9 cellular contexts compared by ENCODE assay signal in genomic region chr1:57422271-57423134, GRCh38. TPM values are rescaled to one million over a fixed set of nuclear protein-coding genes. Genes with fewer than 3 reads are reported as not detected.
DNase-seq lines count a peak whose midpoint lies in the region; ATAC-seq, FAIRE-seq and TF ChIP-seq lines count a peak whose summit lies in the region.
"Had no signal": no experiment of that assay in that cellular context is flagged by ENCODE, and none has a peak within 500 bp of the region (broad histone marks: within the 10 kb centered on the region; RNA-seq: fewer than 3 reads in every experiment).

No MANE protein-coding gene starts in this region.

- peaks cover 13% of the 10 kb centered on the region for H3K4me1 Mint-ChIP-seq in activated naive CD4-positive, alpha-beta T cell treated with anti-CD3 and anti-CD28 coated beads, Interleukin-2, amount 50 U/mL, for 24 hours
- peaks cover 10% of the 10 kb centered on the region for H3K4me1 Mint-ChIP-seq in activated naive CD4-positive, alpha-beta T cell treated with anti-CD3 and anti-CD28 coated beads for 36 hours (ENCODE audit: low read depth)
- peaks cover 8% of the 10 kb centered on the region for H3K4me1 Mint-ChIP-seq in MCF 10A (ENCODE audit: insufficient read depth, unreplicated experiment)
- peaks cover 2% of the 10 kb centered on the region for H3K4me1 Mint-ChIP-seq in T-helper 2 cell treated with Interferon-gamma antibody and Interleukin-4, amounts not matched to agents 5 μg/mL and 100 μg/mL, for 36 hours (ENCODE audit: low read depth)

- H3K27ac Mint-ChIP-seq in activated naive CD4-positive, alpha-beta T cell treated with anti-CD3 and anti-CD28 coated beads, Interleukin-2, amount 50 U/mL, for 24 hours = no peak overlapping the region
- H3K27ac Mint-ChIP-seq in activated naive CD4-positive, alpha-beta T cell treated with anti-CD3 and anti-CD28 coated beads for 36 hours = no peak overlapping the region
- H3K27ac Mint-ChIP-seq in MCF 10A (ENCODE audit: low read depth, unreplicated experiment) = no peak overlapping the region
- H3K27ac Mint-ChIP-seq in T-helper 2 cell treated with Interferon-gamma antibody and Interleukin-4, amounts not matched to agents 5 μg/mL and 100 μg/mL, for 36 hours = no peak overlapping the region

- H3K36me3 Mint-ChIP-seq in activated naive CD4-positive, alpha-beta T cell treated with anti-CD3 and anti-CD28 coated beads, Interleukin-2, amount 50 U/mL, for 24 hours = no peaks in the 10 kb centered on the region
- H3K36me3 Mint-ChIP-seq in activated naive CD4-positive, alpha-beta T cell treated with anti-CD3 and anti-CD28 coated beads for 36 hours (ENCODE audit: low read depth) = no peaks in the 10 kb centered on the region
- no peaks in the 10 kb centered on the region for H3K36me3 Mint-ChIP-seq in MCF 10A (ENCODE audit: insufficient read depth, unreplicated experiment)
- H3K36me3 Mint-ChIP-seq in T-helper 2 cell treated with Interferon-gamma antibody and Interleukin-4, amounts not matched to agents 5 μg/mL and 100 μg/mL, for 36 hours (ENCODE audit: low read depth) = no peaks in the 10 kb centered on the region

- intact Hi-C loops in activated naive CD4-positive, alpha-beta T cell treated with anti-CD3 and anti-CD28 coated beads for 36 hours (cut with micrococcal nuclease) = no loop called here
- intact Hi-C loops in MCF 10A (cut with micrococcal nuclease) = loop anchor here (5.0 kb wide), 1 partner anchor 740 kb away; no protein-coding TSS in a partner anchor

- peaks cover 47% of the 10 kb centered on the region for H3K27me3 Mint-ChIP-seq in activated naive CD4-positive, alpha-beta T cell treated with anti-CD3 and anti-CD28 coated beads, Interleukin-2, amount 50 U/mL, for 24 hours
- peaks cover 71% of the 10 kb centered on the region for H3K27me3 Mint-ChIP-seq in activated naive CD4-positive, alpha-beta T cell treated with anti-CD3 and anti-CD28 coated beads for 36 hours (ENCODE audit: low read depth)
- H3K27me3 Mint-ChIP-seq in MCF 10A (ENCODE audit: insufficient read depth, unreplicated experiment) = peaks cover 87% of the 10 kb centered on the region
- peaks cover 60% of the 10 kb centered on the region for H3K27me3 Mint-ChIP-seq in T-helper 2 cell treated with Interferon-gamma antibody and Interleukin-4, amounts not matched to agents 5 μg/mL and 100 μg/mL, for 36 hours (ENCODE audit: low read depth)

- TF ChIP-seq CTCF in MCF 10A (IDR thresholded peaks at IDR 0.05; ENCODE audit: unreplicated experiment) = no peak

- CTCF ChIA-PET in activated naive CD4-positive, alpha-beta T cell treated with anti-CD3 and anti-CD28 coated beads for 36 hours (lab: Charles Lee) = no interaction called here
- CTCF ChIA-PET in MCF 10A (lab: Yijun Ruan, JAX) = interaction anchor here (0.6 to 0.8 kb wide), 3 partner anchors 27 to 322 kb away, joined by 3 to 6 read pairs (median 3); no protein-coding TSS in a partner anchor

- no peak for ATAC-seq in HG03571 (IDR thresholded peaks at IDR 0.05; ENCODE audit: unreplicated experiment)
- ATAC-seq in HG03135 (IDR thresholded peaks at IDR 0.05; ENCODE audit: unreplicated experiment) = no peak
- ATAC-seq: activated CD4-positive, CD25-positive, alpha-beta regulatory T cell treated with anti-CD3 and anti-CD28 coated beads, Interleukin-2, amount 50 U/mL, for 24 hours had no signal

- DNase-seq in activated naive CD4-positive, alpha-beta T cell treated with anti-CD3 and anti-CD28 coated beads for 36 hours = no peak
- DNase-seq in MCF 10A (ENCODE audit: unreplicated experiment) (no peak), kidney glomerular epithelial cell (lab: John Stamatoyannopoulos, UW) (peak; percentile 23), urothelium cell line (ENCODE audit: low spot score) (peak; percentile 47)
- no peak for DNase-seq in T-helper 2 cell treated with Interferon-gamma antibody and Interleukin-4, amounts not matched to agents 5 μg/mL and 100 μg/mL, for 36 hours (ENCODE audit: low spot score)

- no peak for FAIRE-seq in urothelium cell line (lab: Jason Lieb, UNC)

- POLR2A ChIA-PET in MCF 10A (lab: Yijun Ruan, JAX) = interaction anchor here (0.6 kb wide), 1 partner anchor 151 kb away, joined by 3 read pairs; no protein-coding TSS in a partner anchor

- peak overlapping the region; percentile 36 for H3K4me3 Mint-ChIP-seq in activated naive CD4-positive, alpha-beta T cell treated with anti-CD3 and anti-CD28 coated beads, Interleukin-2, amount 50 U/mL, for 24 hours
- no peak overlapping the region for H3K4me3 Mint-ChIP-seq in activated naive CD4-positive, alpha-beta T cell treated with anti-CD3 and anti-CD28 coated beads for 36 hours
- H3K4me3 Mint-ChIP-seq in MCF 10A (ENCODE audit: unreplicated experiment) = peak overlapping the region; percentile 60
- H3K4me3 Mint-ChIP-seq in T-helper 2 cell treated with Interferon-gamma antibody and Interleukin-4, amounts not matched to agents 5 μg/mL and 100 μg/mL, for 36 hours = no peak overlapping the region

- no TSS peak for BruUV-seq in MCF 10A (replicated peaks; lab: Mats Ljungman, UMichigan)

- peaks cover 4% of the 10 kb centered on the region for H3K9me3 Mint-ChIP-seq in activated naive CD4-positive, alpha-beta T cell treated with anti-CD3 and anti-CD28 coated beads, Interleukin-2, amount 50 U/mL, for 24 hours
- H3K9me3 Mint-ChIP-seq in activated naive CD4-positive, alpha-beta T cell treated with anti-CD3 and anti-CD28 coated beads for 36 hours = no peaks in the 10 kb centered on the region
- no peaks in the 10 kb centered on the region for H3K9me3 Mint-ChIP-seq in MCF 10A (ENCODE audit: unreplicated experiment)
- no peaks in the 10 kb centered on the region for H3K9me3 Mint-ChIP-seq in T-helper 2 cell treated with Interferon-gamma antibody and Interleukin-4, amounts not matched to agents 5 μg/mL and 100 μg/mL, for 36 hours

RNA-seq across cellular contexts. Expression of gene DAB1, which starts 1.4 kb away (rescaled TPM):
- total RNA-seq in activated naive CD4-positive, alpha-beta T cell treated with anti-CD3 and anti-CD28 coated beads for 36 hours = not detected
- total RNA-seq in MCF 10A (2022) = not detected in 2 replicates

Comparison
In these comparisons a context has a peak if more than half of its experiments do, and no peak if none do; other contexts are left out.
1. H3K4me3 Mint-ChIP-seq: peak in activated naive CD4-positive, alpha-beta T cell treated with anti-CD3 and anti-CD28 coated beads, Interleukin-2, amount 50 U/mL, for 24 hours (single experiment) and MCF 10A (single experiment); none in activated naive CD4-positive, alpha-beta T cell treated with anti-CD3 and anti-CD28 coated beads for 36 hours (single experiment) and T-helper 2 cell treated with Interferon-gamma antibody and Interleukin-4, amounts not matched to agents 5 μg/mL and 100 μg/mL, for 36 hours (single experiment).
2. DNase-seq: peak in kidney glomerular epithelial cell (single experiment) and urothelium cell line (single experiment); none in activated naive CD4-positive, alpha-beta T cell treated with anti-CD3 and anti-CD28 coated beads for 36 hours (single experiment), MCF 10A (single experiment) and T-helper 2 cell treated with Interferon-gamma antibody and Interleukin-4, amounts not matched to agents 5 μg/mL and 100 μg/mL, for 36 hours (single experiment).